ENCODE assay signal across 18 cellular contexts in the genomic region with DNA sequence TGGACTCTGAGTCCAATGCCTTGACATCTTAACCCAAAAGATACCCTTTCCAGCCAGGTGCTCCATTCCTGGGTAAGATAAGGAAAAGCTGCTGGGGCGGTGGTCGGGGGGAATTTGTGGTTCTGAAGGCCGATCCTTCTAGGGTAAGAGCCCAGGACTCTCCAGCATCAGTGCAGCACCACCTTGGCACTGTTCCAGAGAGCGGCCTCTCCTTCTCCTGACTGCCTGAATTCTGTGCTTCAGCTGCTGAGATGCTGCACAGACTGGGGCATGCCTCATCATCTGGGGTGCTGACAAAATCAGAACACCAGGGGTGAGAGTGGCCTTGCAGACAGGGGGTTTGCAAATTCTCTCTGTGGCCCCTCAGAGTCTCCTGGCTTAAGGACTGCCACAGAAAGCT.
DNase-seq lines count a peak whose midpoint lies in the region; ATAC-seq and TF ChIP-seq lines count a peak whose summit lies in the region.
"Had no signal": no experiment of that assay in that cellular context is flagged by ENCODE, and none has a peak within 500 bp of the region (broad histone marks: within the 10 kb centered on the region; RNA-seq: fewer than 3 reads in every experiment).

No MANE protein-coding gene starts in this region.

- H3K4me3 ChIP-seq in SK-N-SH (ENCODE audit: low read depth in 2 of 2, low read length in 1 of 2) (no peak overlapping the region), upper lobe of right lung (no peak overlapping the region)
- H3K4me3 ChIP-seq: A549, BLaER1, GM12878, GM23248, HAP-1 had no signal

- H3F3A ChIP-seq in SK-N-SH (replicated peaks; ENCODE audit: insufficient read depth) = peaks cover 8% of the 10 kb centered on the region

- H3K4me1 ChIP-seq in SK-N-SH (ENCODE audit: control insufficient read depth in 1 of 2, insufficient read depth in 2 of 2, low read depth in 1 of 2, low read length in 1 of 2) (peaks cover 0 to 28% of the 10 kb centered on the region in 2 experiments; a peak in 2 of 4 replicates), upper lobe of right lung (no peaks in the 10 kb centered on the region)
- H3K4me1 ChIP-seq: BLaER1, HAP-1 had no signal

- H3K27me3 ChIP-seq in SK-N-SH (ENCODE audit: insufficient read depth) = no peaks in the 10 kb centered on the region
- no peaks in the 10 kb centered on the region for H3K27me3 ChIP-seq in upper lobe of right lung
- H3K27me3 ChIP-seq: BLaER1 had no signal

- no peak overlapping the region for H3K9ac ChIP-seq in SK-N-SH
- H3K9ac ChIP-seq: BLaER1, GM23248 had no signal

- WGBS in SK-N-SH (ENCODE audit: low lambda C conversion rate) = 70% methylated on average over 2 of the region's 4 CpGs

- no peak for ATAC-seq in SK-N-SH treated with all-trans-retinoic acid at 6 μM for 48 hours
- no peak for ATAC-seq in upper lobe of right lung
- ATAC-seq in GM18519 (IDR thresholded peaks at IDR 0.05; ENCODE audit: low FRiP score, unreplicated experiment) = no peak

- H3K27ac ChIP-seq in SK-N-SH (ENCODE audit: low read depth in 2 of 2, low read length in 1 of 2) (no peak overlapping the region), upper lobe of right lung (no peak overlapping the region)
- H3K27ac ChIP-seq: 22Rv1, A549, BLaER1, GM23248 had no signal

- H3K9me3 ChIP-seq in SK-N-SH (no peaks in the 10 kb centered on the region), upper lobe of right lung (no peaks in the 10 kb centered on the region)
- H3K9me3 ChIP-seq: A549, BLaER1, HAP-1 had no signal

- DNase-seq in DMS 273 (lab: John Stamatoyannopoulos, UW; ENCODE audit: unreplicated experiment) (peak; percentile 14), DMS 273 treated with DMSO at 0.1 percent for 48 hours (lab: John Stamatoyannopoulos, UW) (no peak), SK-N-SH (no peak), cerebellum (ENCODE audit: low spot score) (peak; percentile 43), upper lobe of right lung (peak; percentile 39), foreskin melanocyte (no peak)
- DNase-seq: AML-193; CD4-positive, alpha-beta memory T cell; DMS53; GF-D8; GM23248 had no signal

- H3K4me2 ChIP-seq in SK-N-SH = no peak overlapping the region
- H3K4me2 ChIP-seq: A549, BLaER1 had no signal

- H3K9me2 ChIP-seq in SK-N-SH = no peaks in the 10 kb centered on the region

- H2AFZ ChIP-seq in SK-N-SH (ENCODE audit: low read depth) = no peak overlapping the region
- H2AFZ ChIP-seq: GM23248 had no signal

- CTCF ChIA-PET in SK-N-SH (lab: Yijun Ruan, JAX) = interaction anchor here (1.1 to 4.8 kb wide), 4 partner anchors 9 to 100 kb away, joined by 3 to 26 read pairs (median 4); no protein-coding TSS in a partner anchor

- H3K79me2 ChIP-seq in SK-N-SH (ENCODE audit: insufficient read depth) = no peaks in the 10 kb centered on the region

- no peaks in the 10 kb centered on the region for H4K20me1 ChIP-seq in SK-N-SH (ENCODE audit: insufficient read depth)
- H4K20me1 ChIP-seq: BLaER1 had no signal

- TF ChIP-seq CTCF in SK-N-SH (IDR thresholded peaks at IDR 0.05) = no peak
- no peak for TF ChIP-seq CTCF in upper lobe of right lung (IDR thresholded peaks at IDR 0.05)

- intact Hi-C loops in upper lobe of right lung (cut with DNase I) = no loop called here

- POLR2A ChIA-PET in SK-N-SH (lab: Yijun Ruan, JAX) = no interaction called here

- TF ChIP-seq EP300 in SK-N-SH (IDR thresholded peaks at IDR 0.05; ENCODE audit: borderline replicate concordance in 1 of 2, low read depth in 1 of 2, low read length in 1 of 2) = no peak

- H3K36me3 ChIP-seq in SK-N-SH (replicated peaks in 1 of 2; ENCODE audit: control insufficient read depth in 1 of 2, insufficient read depth in 2 of 2, low read length in 1 of 2) = no peaks in the 10 kb centered on the region
- H3K36me3 ChIP-seq in upper lobe of right lung = no peaks in the 10 kb centered on the region
- H3K36me3 ChIP-seq: BLaER1, HAP-1 had no signal

- no peak for TF ChIP-seq RAD21 in SK-N-SH (IDR thresholded peaks at IDR 0.05; ENCODE audit: low read length)

TF ChIP-seq in SK-N-SH, 30 proteins besides CTCF, POLR2A, EP300 and RAD21:
- TF ChIP-seq SIN3A (IDR thresholded peaks at IDR 0.05; ENCODE audit: borderline replicate concordance, low read depth, low read length) = no peak
- TF ChIP-seq FOXJ3 (CRISPR knock-in tag; IDR thresholded peaks at IDR 0.05) = no peak
- no peak for TF ChIP-seq JUND (IDR thresholded peaks at IDR 0.05)
- no peak for TF ChIP-seq MXI1 (IDR thresholded peaks at IDR 0.05; ENCODE audit: low read depth, low read length)
- TF ChIP-seq EZH2phosphoT487 (IDR thresholded peaks at IDR 0.05; ENCODE audit: borderline replicate concordance, low read depth) = no peak
- no peak for TF ChIP-seq REST (IDR thresholded peaks at IDR 0.05; ENCODE audit: low read depth, low read length)
- 0 out of 2 replicates have a peak, but pooled peaks have one; percentile 5 for TF ChIP-seq NFIC (IDR thresholded peaks at IDR 0.05; ENCODE audit: borderline replicate concordance)

TF ChIP-seq in SK-N-SH treated with all-trans-retinoic acid at 6 μM for 48 hours, 23 proteins besides CTCF, POLR2A, EP300 and RAD21:
- TF ChIP-seq ZNF565 (CRISPR knock-in tag; conservative IDR thresholded peaks at IDR 0.05; ENCODE audit: low read depth) = no peak
- no peak for TF ChIP-seq SNAI2 (CRISPR knock-in tag; IDR thresholded peaks at IDR 0.05)
- TF ChIP-seq ZFP3 (CRISPR knock-in tag; IDR thresholded peaks at IDR 0.05) = no peak
- no peak for TF ChIP-seq ESRRG (CRISPR knock-in tag; IDR thresholded peaks at IDR 0.05)
- no peak for TF ChIP-seq CSDC2 (CRISPR knock-in tag; IDR thresholded peaks at IDR 0.05)
- no peak for TF ChIP-seq OSR1 (CRISPR knock-in tag; IDR thresholded peaks at IDR 0.05)
- TF ChIP-seq ARNTL (CRISPR knock-in tag; IDR thresholded peaks at IDR 0.05; ENCODE audit: borderline replicate concordance, low read depth) = no peak
- TF ChIP-seq ZNF8 (CRISPR knock-in tag; IDR thresholded peaks at IDR 0.05) = no peak
- no peak for TF ChIP-seq RARB (CRISPR knock-in tag; IDR thresholded peaks at IDR 0.05)
- TF ChIP-seq, protein P1, sequence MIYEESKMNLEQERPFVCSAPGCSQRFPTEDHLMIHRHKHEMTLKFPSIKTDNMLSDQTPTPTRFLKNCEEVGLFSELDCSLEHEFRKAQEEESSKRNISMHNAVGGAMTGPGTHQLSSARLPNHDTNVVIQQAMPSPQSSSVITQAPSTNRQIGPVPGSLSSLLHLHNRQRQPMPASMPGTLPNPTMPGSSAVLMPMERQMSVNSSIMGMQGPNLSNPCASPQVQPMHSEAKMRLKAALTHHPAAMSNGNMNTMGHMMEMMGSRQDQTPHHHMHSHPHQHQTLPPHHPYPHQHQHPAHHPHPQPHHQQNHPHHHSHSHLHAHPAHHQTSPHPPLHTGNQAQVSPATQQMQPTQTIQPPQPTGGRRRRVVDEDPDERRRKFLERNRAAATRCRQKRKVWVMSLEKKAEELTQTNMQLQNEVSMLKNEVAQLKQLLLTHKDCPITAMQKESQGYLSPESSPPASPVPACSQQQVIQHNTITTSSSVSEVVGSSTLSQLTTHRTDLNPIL (CRISPR knock-in tag; IDR thresholded peaks at IDR 0.05; ENCODE audit: low read depth) = no peak
- TF ChIP-seq ZNF70 (CRISPR knock-in tag; IDR thresholded peaks at IDR 0.05) = no peak
- no peak for TF ChIP-seq TSHZ2 (CRISPR knock-in tag; IDR thresholded peaks at IDR 0.05)
- no peak for TF ChIP-seq ZC3H10 (CRISPR knock-in tag; IDR thresholded peaks at IDR 0.05)

Comparison
In these comparisons a context has a peak if more than half of its experiments do, and no peak if none do; other contexts are left out.
1. DNase-seq: peak in DMS 273 (single experiment), cerebellum (single experiment) and upper lobe of right lung (single experiment); none in DMS 273 treated with DMSO at 0.1 percent for 48 hours (single experiment), SK-N-SH (single experiment) and foreskin melanocyte (single experiment).